Comparison of ENCODE assay signal across 2 cellular contexts in genomic region chr18:3257627-3258120, GRCh38.
TF ChIP-seq lines count a peak whose summit lies in the region.

No MANE protein-coding gene starts in this region.

TF ChIP-seq in WTC11, 78 proteins besides CTCF, POLR2A, EP300 and RAD21:
- TF ChIP-seq IRF2 (CRISPR knock-in tag; IDR thresholded peaks at IDR 0.05; ENCODE audit: borderline replicate concordance, low read depth) (no peak), FOXJ3 (CRISPR knock-in tag; IDR thresholded peaks at IDR 0.05; ENCODE audit: borderline replicate concordance) (no peak), CBFB (CRISPR knock-in tag; IDR thresholded peaks at IDR 0.05; ENCODE audit: low read depth) (no peak), E2F4 (CRISPR knock-in tag; IDR thresholded peaks at IDR 0.05; ENCODE audit: borderline replicate concordance, low read depth) (no peak), GABPB1 (CRISPR knock-in tag; IDR thresholded peaks at IDR 0.05) (no peak), MLX (CRISPR knock-in tag; IDR thresholded peaks at IDR 0.05) (no peak), MAX (CRISPR knock-in tag; IDR thresholded peaks at IDR 0.05) (no peak), ZNF219 (CRISPR knock-in tag; IDR thresholded peaks at IDR 0.05; ENCODE audit: borderline replicate concordance) (no peak), ZNF532 (CRISPR knock-in tag; IDR thresholded peaks at IDR 0.05; ENCODE audit: borderline replicate concordance) (no peak), ATF3 (CRISPR knock-in tag; conservative IDR thresholded peaks at IDR 0.05) (no peak), ZNF121 (CRISPR knock-in tag; IDR thresholded peaks at IDR 0.05) (no peak), USF1 (CRISPR knock-in tag; IDR thresholded peaks at IDR 0.05) (no peak)

TF ChIP-seq in HepG2, 621 proteins besides CTCF, POLR2A, EP300 and RAD21:
- TF ChIP-seq HOXA7 (CRISPR knock-in tag; IDR thresholded peaks at IDR 0.05) (no peak), MLLT10 (CRISPR knock-in tag; IDR thresholded peaks at IDR 0.05) (no peak), MAX (IDR thresholded peaks at IDR 0.05) (no peak), PRDM15 (CRISPR knock-in tag; IDR thresholded peaks at IDR 0.05) (no peak), ZBTB10 (CRISPR knock-in tag; IDR thresholded peaks at IDR 0.05; ENCODE audit: borderline replicate concordance) (no peak), ZNF350 (CRISPR knock-in tag; IDR thresholded peaks at IDR 0.05; ENCODE audit: borderline replicate concordance, low read depth) (no peak), HMGXB3 (CRISPR knock-in tag; IDR thresholded peaks at IDR 0.05; ENCODE audit: borderline replicate concordance) (no peak), ZNF513 (CRISPR knock-in tag; conservative IDR thresholded peaks at IDR 0.05) (no peak), ZMAT5 (CRISPR knock-in tag; IDR thresholded peaks at IDR 0.05; ENCODE audit: borderline replicate concordance, low read depth) (no peak), SRSF9 (IDR thresholded peaks at IDR 0.05; ENCODE audit: borderline replicate concordance, insufficient read depth, low read depth, low read length, poor library complexity, severe bottlenecking) (no peak), ZNF3 (CRISPR knock-in tag; IDR thresholded peaks at IDR 0.05) (no peak)
